22 cellular contexts compared by ENCODE assay signal in the genomic region with DNA sequence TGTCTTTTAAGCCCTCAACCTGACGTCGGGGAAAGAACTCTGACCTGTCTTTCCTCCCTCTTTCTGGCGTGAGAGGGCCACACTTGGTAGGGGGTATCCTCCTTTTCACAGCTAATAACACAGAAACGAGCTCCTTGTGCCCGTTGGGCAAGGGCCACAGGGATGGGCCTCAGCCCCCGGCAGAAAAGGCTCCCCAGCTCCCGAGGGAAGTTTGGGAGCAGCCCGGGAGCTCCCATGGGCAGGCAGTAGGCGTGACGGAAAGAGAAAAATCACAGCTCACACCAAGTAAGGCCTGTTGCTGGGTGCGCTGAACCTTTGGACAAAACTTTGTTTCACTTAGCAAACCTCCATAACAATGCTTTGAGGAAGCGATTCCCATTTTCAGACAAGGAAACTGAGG.
"Had no signal": no experiment of that assay in that cellular context is flagged by ENCODE, and none has a peak within 500 bp of the region (broad histone marks: within the 10 kb centered on the region; RNA-seq: fewer than 3 reads in every experiment).

No MANE protein-coding gene starts in this region.

- H3K36me3 ChIP-seq: esophagus squamous epithelium, gastrocnemius medialis, heart right ventricle, left lung, lower lobe of right lung had no signal

- H3K4me3 Mint-ChIP-seq: mesothelial cell of epicardium had no signal

- H3K4me1 ChIP-seq: gastrocnemius medialis had no signal

- ATAC-seq: esophagus mucosa, gastrocnemius medialis, heart right ventricle, left cardiac atrium, left lung, left ventricle myocardium superior, lower lobe of right lung had no signal

- H3K9me3 ChIP-seq: esophagus squamous epithelium, gastrocnemius medialis, left lung, lower lobe of right lung had no signal

- H3K27me3 ChIP-seq: esophagus squamous epithelium, gastrocnemius medialis, heart right ventricle, left lung had no signal

- H3K27ac ChIP-seq: coronary artery, dorsolateral prefrontal cortex, epithelial cell of prostate, esophagus squamous epithelium, gastrocnemius medialis, heart right ventricle, left lung, lower lobe of right lung had no signal

- H3K36me3 Mint-ChIP-seq: mesothelial cell of epicardium had no signal

- H3K27ac Mint-ChIP-seq: mesothelial cell of epicardium had no signal

- H3K4me3 ChIP-seq: coronary artery, dorsolateral prefrontal cortex, esophagus squamous epithelium, gastrocnemius medialis, heart right ventricle, left lung, lower lobe of right lung had no signal

- DNase-seq: dermis blood vessel endothelial cell; effector CD4-positive, alpha-beta T cell; effector memory CD4-positive, alpha-beta T cell; erythroblast; esophagus squamous epithelium; foreskin fibroblast; foreskin melanocyte; gastrocnemius medialis; glutamatergic neuron; head of caudate nucleus; heart right ventricle; hippocampal formation; left cardiac atrium; left lung; left ventricle myocardium superior; lower lobe of right lung; mesenchymal stem cell had no signal
